In the genomic region with DNA sequence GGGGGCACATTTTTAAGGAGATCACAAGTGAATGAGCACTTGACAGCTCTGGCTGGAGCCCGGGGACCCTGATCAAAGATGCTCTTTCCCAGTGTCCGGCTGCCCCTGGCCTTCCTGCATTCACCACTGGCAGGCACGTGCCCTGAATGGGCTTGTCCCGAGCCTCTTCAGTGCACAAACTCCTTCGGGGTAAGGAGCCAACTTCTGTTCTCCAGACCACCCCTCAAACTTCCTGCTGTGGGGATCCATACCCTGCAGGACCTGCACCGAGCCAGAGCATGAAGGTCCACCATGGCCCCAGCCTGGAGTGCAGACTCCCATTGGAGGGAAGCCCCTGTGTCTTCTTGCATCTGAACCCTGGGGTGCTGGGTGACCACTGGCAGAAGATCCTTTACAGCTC, we compare ENCODE assay signal across 1 cellular context.
A peak's percentile ranks its signal among the peaks of the same experiment; 100 is the strongest.
TF ChIP-seq lines count a peak whose summit lies in the region.

No MANE protein-coding gene starts in this region.

TF ChIP-seq in HepG2, 621 proteins besides CTCF, POLR2A, EP300 and RAD21:
- peak; percentile 39 for TF ChIP-seq ZNF687 (CRISPR knock-in tag; IDR thresholded peaks at IDR 0.05)
- TF ChIP-seq ZNF468 (CRISPR knock-in tag; IDR thresholded peaks at IDR 0.05), result no peak
- 0 out of 2 replicates have a peak, but pooled peaks have one; percentile 35 for TF ChIP-seq ZNF235 (CRISPR knock-in tag; IDR thresholded peaks at IDR 0.05; ENCODE audit: borderline replicate concordance)
- TF ChIP-seq ZNF333 (CRISPR knock-in tag; IDR thresholded peaks at IDR 0.05; ENCODE audit: borderline replicate concordance), result 0 out of 2 replicates have a peak, but pooled peaks have one; percentile 29
- no peak for TF ChIP-seq NFIC (IDR thresholded peaks at IDR 0.05; ENCODE audit: low read length)
- TF ChIP-seq HDAC2 (CRISPR knock-in tag; IDR thresholded peaks at IDR 0.05), result no peak
- 0 out of 2 replicates have a peak, but pooled peaks have one; percentile 39 for TF ChIP-seq KDM5B (CRISPR knock-in tag; IDR thresholded peaks at IDR 0.05; ENCODE audit: borderline replicate concordance)
